Comparison of ENCODE assay signal across 9 cellular contexts in the genomic region with DNA sequence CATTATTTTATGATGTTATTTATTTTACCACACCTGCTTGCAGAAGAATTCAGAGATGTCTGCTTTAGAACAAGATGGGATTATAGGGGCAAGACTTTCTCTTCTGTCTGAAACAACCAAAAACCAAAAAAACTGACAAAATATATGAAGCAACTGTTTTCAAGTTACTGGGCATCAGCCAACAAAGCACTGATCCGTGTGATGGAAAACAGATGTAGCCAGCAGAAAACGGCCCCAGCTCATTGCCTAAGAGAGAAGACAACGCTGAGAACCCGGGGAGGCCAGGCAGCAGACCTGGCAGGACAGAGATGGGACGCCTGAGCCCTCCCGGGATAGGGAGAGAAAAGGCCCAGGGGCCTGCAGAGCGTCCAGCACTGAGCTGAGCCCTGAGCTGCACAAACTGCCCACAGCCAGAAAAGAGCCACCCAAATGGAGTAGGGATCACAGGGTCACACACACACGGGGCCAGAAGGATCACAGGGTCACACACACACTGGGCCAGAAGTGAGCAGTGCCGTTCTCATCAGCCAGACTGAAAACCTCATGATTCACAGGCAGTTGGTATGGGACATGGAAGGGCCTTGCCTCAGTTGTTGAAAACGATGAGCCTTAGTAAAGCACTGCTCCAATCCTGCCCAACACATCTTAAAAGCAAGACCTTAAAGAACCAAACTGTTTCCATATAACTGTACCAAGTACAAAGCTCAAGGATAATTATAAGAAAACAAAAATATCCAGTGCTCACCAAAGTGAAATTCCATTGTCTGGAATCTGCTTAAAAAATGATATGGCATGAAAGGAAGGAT. TPM values are rescaled to one million over a fixed set of nuclear protein-coding genes. Genes with fewer than 3 reads are reported as not detected.
DNase-seq lines count a peak whose midpoint lies in the region; TF ChIP-seq lines count a peak whose summit lies in the region.
"Had no signal": no experiment of that assay in that cellular context is flagged by ENCODE, and none has a peak within 500 bp of the region (broad histone marks: within the 10 kb centered on the region; RNA-seq: fewer than 3 reads in every experiment).

No MANE protein-coding gene starts in this region.

- no peaks in the 10 kb centered on the region for H3K9me2 ChIP-seq in SK-N-SH

- no peak overlapping the region; a peak in 1 of 4 replicates for H3K4me3 ChIP-seq in SK-N-SH (ENCODE audit: low read depth in 2 of 2, low read length in 1 of 2)
- H3K4me3 ChIP-seq: adrenal gland had no signal

- H3K4me2 ChIP-seq in SK-N-SH, result peak overlapping the region; percentile 78

- H3K27ac ChIP-seq in SK-N-SH (ENCODE audit: low read depth in 2 of 2, low read length in 1 of 2), result peak overlapping the region; percentile 98 to 100

- POLR2A ChIA-PET in SK-N-SH (lab: Yijun Ruan, JAX), result interaction anchor here (0.5 to 3.1 kb wide), 11 partner anchors 10 to 1296 kb away, joined by 3 to 15 read pairs (median 4); a partner anchor contains a TSS

- H2AFZ ChIP-seq in SK-N-SH (ENCODE audit: low read depth), result no peak overlapping the region

- peaks cover 55 to 70% of the 10 kb centered on the region in 2 experiments for H3K4me1 ChIP-seq in SK-N-SH (ENCODE audit: control insufficient read depth in 1 of 2, insufficient read depth in 2 of 2, low read depth in 1 of 2, low read length in 1 of 2)

- H3K27me3 ChIP-seq in SK-N-SH (ENCODE audit: insufficient read depth), result no peaks in the 10 kb centered on the region
- H3K27me3 ChIP-seq: adrenal gland had no signal

- CTCF ChIA-PET in SK-N-SH (lab: Yijun Ruan, JAX), result interaction anchor here (0.6 to 4.7 kb wide), 13 partner anchors 9 to 182 kb away, joined by 3 to 25 read pairs (median 4); no protein-coding TSS in a partner anchor

- H3K36me3 ChIP-seq in SK-N-SH (replicated peaks in 1 of 2; ENCODE audit: control insufficient read depth in 1 of 2, insufficient read depth in 2 of 2, low read length in 1 of 2), result peaks cover 0 to 30% of the 10 kb centered on the region in 2 experiments
- H3K36me3 ChIP-seq: adrenal gland had no signal

- H3K9ac ChIP-seq in SK-N-SH, result peak overlapping the region; percentile 80

- H3F3A ChIP-seq in SK-N-SH (replicated peaks; ENCODE audit: insufficient read depth), result peaks cover 59% of the 10 kb centered on the region

- peak; percentile 89 for DNase-seq in EL
- DNase-seq in SK-N-SH, result peak; percentile 84
- DNase-seq in cardiac septum (ENCODE audit: low spot score), result peak; percentile 75
- peak; percentile 56 for DNase-seq in retina
- DNase-seq in GM19238 (ENCODE audit: insufficient read length, low spot score), result no peak
- DNase-seq in NCI-H774 (lab: John Stamatoyannopoulos, UW), result no peak
- DNase-seq in NCI-H526 treated with DMSO at 0.1 percent for 48 hours (lab: John Stamatoyannopoulos, UW), result no peak
- DNase-seq in cerebellar nuclear complex (lab: John Stamatoyannopoulos, UW), result no peak

- intact Hi-C loops in cardiac septum (cut with DNase I), result no loop called here

- TF ChIP-seq RAD21 in SK-N-SH (IDR thresholded peaks at IDR 0.05; ENCODE audit: low read length), result peak; percentile 38

- WGBS in SK-N-SH (ENCODE audit: low lambda C conversion rate), result under 1% methylated on average over 10 of the region's 10 CpGs

- TF ChIP-seq CTCF in SK-N-SH (IDR thresholded peaks at IDR 0.05), result no peak

- peak; percentile 60 to 87; a peak in 2 of 4 replicates for TF ChIP-seq EP300 in SK-N-SH (IDR thresholded peaks at IDR 0.05; ENCODE audit: borderline replicate concordance in 1 of 2, low read depth in 1 of 2, low read length in 1 of 2)

- H3K79me2 ChIP-seq in SK-N-SH (ENCODE audit: insufficient read depth), result peaks cover 95% of the 10 kb centered on the region

- H4K20me1 ChIP-seq in SK-N-SH (ENCODE audit: insufficient read depth), result no peaks in the 10 kb centered on the region

- peaks cover 7% of the 10 kb centered on the region; the same call in 1 of the 2 replicates for H3K9me3 ChIP-seq in SK-N-SH
- H3K9me3 ChIP-seq: adrenal gland had no signal

TF ChIP-seq in SK-N-SH, 30 proteins besides CTCF, POLR2A, EP300 and RAD21 (continues in another document):
- TF ChIP-seq FOSL2 (IDR thresholded peaks at IDR 0.05; ENCODE audit: borderline replicate concordance, low read depth), result no peak
- TF ChIP-seq MXI1 (IDR thresholded peaks at IDR 0.05; ENCODE audit: low read depth, low read length), result peak; percentile 46; the same call in 1 of the 2 replicates
- TF ChIP-seq, protein P1, sequence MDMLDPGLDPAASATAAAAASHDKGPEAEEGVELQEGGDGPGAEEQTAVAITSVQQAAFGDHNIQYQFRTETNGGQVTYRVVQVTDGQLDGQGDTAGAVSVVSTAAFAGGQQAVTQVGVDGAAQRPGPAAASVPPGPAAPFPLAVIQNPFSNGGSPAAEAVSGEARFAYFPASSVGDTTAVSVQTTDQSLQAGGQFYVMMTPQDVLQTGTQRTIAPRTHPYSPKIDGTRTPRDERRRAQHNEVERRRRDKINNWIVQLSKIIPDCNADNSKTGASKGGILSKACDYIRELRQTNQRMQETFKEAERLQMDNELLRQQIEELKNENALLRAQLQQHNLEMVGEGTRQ (IDR thresholded peaks at IDR 0.05; ENCODE audit: borderline replicate concordance, low read depth, low read length), result no peak
- no peak for TF ChIP-seq MEF2A (IDR thresholded peaks at IDR 0.05; ENCODE audit: borderline replicate concordance, low read depth)
- TF ChIP-seq, protein P2, sequence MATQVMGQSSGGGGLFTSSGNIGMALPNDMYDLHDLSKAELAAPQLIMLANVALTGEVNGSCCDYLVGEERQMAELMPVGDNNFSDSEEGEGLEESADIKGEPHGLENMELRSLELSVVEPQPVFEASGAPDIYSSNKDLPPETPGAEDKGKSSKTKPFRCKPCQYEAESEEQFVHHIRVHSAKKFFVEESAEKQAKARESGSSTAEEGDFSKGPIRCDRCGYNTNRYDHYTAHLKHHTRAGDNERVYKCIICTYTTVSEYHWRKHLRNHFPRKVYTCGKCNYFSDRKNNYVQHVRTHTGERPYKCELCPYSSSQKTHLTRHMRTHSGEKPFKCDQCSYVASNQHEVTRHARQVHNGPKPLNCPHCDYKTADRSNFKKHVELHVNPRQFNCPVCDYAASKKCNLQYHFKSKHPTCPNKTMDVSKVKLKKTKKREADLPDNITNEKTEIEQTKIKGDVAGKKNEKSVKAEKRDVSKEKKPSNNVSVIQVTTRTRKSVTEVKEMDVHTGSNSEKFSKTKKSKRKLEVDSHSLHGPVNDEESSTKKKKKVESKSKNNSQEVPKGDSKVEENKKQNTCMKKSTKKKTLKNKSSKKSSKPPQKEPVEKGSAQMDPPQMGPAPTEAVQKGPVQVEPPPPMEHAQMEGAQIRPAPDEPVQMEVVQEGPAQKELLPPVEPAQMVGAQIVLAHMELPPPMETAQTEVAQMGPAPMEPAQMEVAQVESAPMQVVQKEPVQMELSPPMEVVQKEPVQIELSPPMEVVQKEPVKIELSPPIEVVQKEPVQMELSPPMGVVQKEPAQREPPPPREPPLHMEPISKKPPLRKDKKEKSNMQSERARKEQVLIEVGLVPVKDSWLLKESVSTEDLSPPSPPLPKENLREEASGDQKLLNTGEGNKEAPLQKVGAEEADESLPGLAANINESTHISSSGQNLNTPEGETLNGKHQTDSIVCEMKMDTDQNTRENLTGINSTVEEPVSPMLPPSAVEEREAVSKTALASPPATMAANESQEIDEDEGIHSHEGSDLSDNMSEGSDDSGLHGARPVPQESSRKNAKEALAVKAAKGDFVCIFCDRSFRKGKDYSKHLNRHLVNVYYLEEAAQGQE (IDR thresholded peaks at IDR 0.05; ENCODE audit: low read depth, low read length), result 0 out of 2 replicates have a peak, but pooled peaks have one; percentile 43
- TF ChIP-seq, protein P3, sequence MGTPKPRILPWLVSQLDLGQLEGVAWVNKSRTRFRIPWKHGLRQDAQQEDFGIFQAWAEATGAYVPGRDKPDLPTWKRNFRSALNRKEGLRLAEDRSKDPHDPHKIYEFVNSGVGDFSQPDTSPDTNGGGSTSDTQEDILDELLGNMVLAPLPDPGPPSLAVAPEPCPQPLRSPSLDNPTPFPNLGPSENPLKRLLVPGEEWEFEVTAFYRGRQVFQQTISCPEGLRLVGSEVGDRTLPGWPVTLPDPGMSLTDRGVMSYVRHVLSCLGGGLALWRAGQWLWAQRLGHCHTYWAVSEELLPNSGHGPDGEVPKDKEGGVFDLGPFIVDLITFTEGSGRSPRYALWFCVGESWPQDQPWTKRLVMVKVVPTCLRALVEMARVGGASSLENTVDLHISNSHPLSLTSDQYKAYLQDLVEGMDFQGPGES (IDR thresholded peaks at IDR 0.05; ENCODE audit: low read depth, low read length), result no peak
- TF ChIP-seq, protein P4, sequence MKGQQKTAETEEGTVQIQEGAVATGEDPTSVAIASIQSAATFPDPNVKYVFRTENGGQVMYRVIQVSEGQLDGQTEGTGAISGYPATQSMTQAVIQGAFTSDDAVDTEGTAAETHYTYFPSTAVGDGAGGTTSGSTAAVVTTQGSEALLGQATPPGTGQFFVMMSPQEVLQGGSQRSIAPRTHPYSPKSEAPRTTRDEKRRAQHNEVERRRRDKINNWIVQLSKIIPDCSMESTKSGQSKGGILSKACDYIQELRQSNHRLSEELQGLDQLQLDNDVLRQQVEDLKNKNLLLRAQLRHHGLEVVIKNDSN (IDR thresholded peaks at IDR 0.05; ENCODE audit: borderline replicate concordance, low read depth), result no peak
- TF ChIP-seq YY1 (IDR thresholded peaks at IDR 0.05; ENCODE audit: low read depth), result peak; percentile 76; the same call in 1 of the 2 replicates
- TF ChIP-seq SMC3 (IDR thresholded peaks at IDR 0.05; ENCODE audit: low read depth, low read length), result peak; percentile 18; the same call in 1 of the 2 replicates
- TF ChIP-seq TEAD4 (IDR thresholded peaks at IDR 0.05; ENCODE audit: borderline replicate concordance, insufficient read depth), result no peak
- TF ChIP-seq RFX5 (IDR thresholded peaks at IDR 0.05; ENCODE audit: low read length), result no peak
- TF ChIP-seq, protein P5, sequence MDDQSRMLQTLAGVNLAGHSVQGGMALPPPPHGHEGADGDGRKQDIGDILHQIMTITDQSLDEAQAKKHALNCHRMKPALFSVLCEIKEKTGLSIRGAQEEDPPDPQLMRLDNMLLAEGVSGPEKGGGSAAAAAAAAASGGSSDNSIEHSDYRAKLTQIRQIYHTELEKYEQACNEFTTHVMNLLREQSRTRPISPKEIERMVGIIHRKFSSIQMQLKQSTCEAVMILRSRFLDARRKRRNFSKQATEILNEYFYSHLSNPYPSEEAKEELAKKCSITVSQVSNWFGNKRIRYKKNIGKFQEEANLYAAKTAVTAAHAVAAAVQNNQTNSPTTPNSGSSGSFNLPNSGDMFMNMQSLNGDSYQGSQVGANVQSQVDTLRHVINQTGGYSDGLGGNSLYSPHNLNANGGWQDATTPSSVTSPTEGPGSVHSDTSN (IDR thresholded peaks at IDR 0.05), result peak; percentile 71
- peak; percentile 88 for TF ChIP-seq FOXJ3 (CRISPR knock-in tag; IDR thresholded peaks at IDR 0.05)
- TF ChIP-seq NRF1 (IDR thresholded peaks at IDR 0.05; ENCODE audit: low read depth, low read length), result no peak

RNA-seq across cellular contexts. Expression of a gene that starts 12.1 kb away (rescaled TPM):
- 76.8 and 146 TPM in 2 replicates for polyA plus RNA-seq in SK-N-SH (2012; rRNA removed)
- polyA plus RNA-seq in SK-N-SH (2012; cell fraction: cytosol; rRNA removed), result 105 and 143 TPM in 2 replicates
- 193 and 256 TPM in 2 replicates for polyA plus RNA-seq in SK-N-SH (2012; cell fraction: nucleus; rRNA removed)
- total RNA-seq in cardiac septum, result 27.5 TPM

Comparison
In these comparisons a context has a peak if more than half of its experiments do, and no peak if none do; other contexts are left out.
1. DNase-seq: peak in EL (single experiment), SK-N-SH (single experiment), cardiac septum (single experiment) and retina (single experiment); none in GM19238 (single experiment), NCI-H774 (single experiment), NCI-H526 treated with DMSO at 0.1 percent for 48 hours (single experiment) and cerebellar nuclear complex (0 of 2).